7 cellular contexts compared by ENCODE assay signal in the genomic region with DNA sequence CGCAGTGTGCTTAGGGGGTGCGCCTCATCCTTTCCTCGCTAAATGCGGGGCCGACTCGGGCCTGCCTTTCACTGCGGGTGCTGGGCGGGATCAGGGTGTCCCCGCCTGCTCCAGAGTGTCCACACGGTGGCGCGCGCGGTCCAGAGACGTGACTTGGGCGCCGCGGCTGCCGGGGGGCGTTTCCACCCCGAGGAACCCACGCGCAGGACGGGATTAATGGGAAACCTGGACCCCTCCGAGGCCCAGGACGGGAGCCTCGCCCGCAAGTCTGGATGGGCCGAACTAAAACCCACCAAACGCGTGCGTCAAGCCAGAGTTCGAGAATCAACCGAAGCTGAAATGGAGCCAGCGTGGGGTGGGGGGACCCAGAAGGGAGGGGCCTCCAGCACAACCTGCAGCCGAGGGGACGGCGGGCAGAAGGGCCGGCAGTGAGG.
DNase-seq lines count a peak whose midpoint lies in the region; TF ChIP-seq lines count a peak whose summit lies in the region.

No MANE protein-coding gene starts in this region.

- H3K4me1 ChIP-seq in esophagus muscularis mucosa (peaks cover 30 to 36% (median 35%) of the 10 kb centered on the region in 4 donors), muscle layer of duodenum (ENCODE audit: control insufficient read depth in 1 of 2, insufficient read depth in 2 of 2, low read length in 2 of 2) (peaks cover 0 to 26% of the 10 kb centered on the region in 2 donors)

- H3K4me3 ChIP-seq in GM12875 (ENCODE audit: low read depth, low read length) (peak overlapping the region; percentile 59), esophagus muscularis mucosa (peak overlapping the region; percentile 61 to 78 (median 68)), muscle layer of duodenum (ENCODE audit: low read depth in 1 of 2, low read length in 2 of 2) (peak overlapping the region; percentile 70 to 75)

- intact Hi-C loops in esophagus muscularis mucosa (cut with DNase I): loop anchor here (1.0 to 2.0 kb wide), 2 partner anchors 244 to 379 kb away; a partner anchor contains a TSS

- no peaks in the 10 kb centered on the region for H3K27me3 ChIP-seq in esophagus muscularis mucosa
- no peaks in the 10 kb centered on the region for H3K27me3 ChIP-seq in muscle layer of duodenum (ENCODE audit: low read depth, low read length)

- TF ChIP-seq CTCF in GM12875 (IDR thresholded peaks at IDR 0.05; ENCODE audit: borderline replicate concordance, insufficient read depth, low read depth, low read length): peak; percentile 90
- peak; percentile 92 to 97 (median 96) for TF ChIP-seq CTCF in esophagus muscularis mucosa (IDR thresholded peaks at IDR 0.05)

- H3K36me3 ChIP-seq in esophagus muscularis mucosa: peaks cover 0 to 5% (median 2%) of the 10 kb centered on the region in 4 donors
- H3K36me3 ChIP-seq in muscle layer of duodenum (ENCODE audit: control insufficient read depth in 1 of 2, insufficient read depth in 2 of 2, low read length in 2 of 2): peaks cover 0 to 7% of the 10 kb centered on the region in 2 donors

- H3K27ac ChIP-seq in esophagus muscularis mucosa (replicated peaks in 1 of 4) (peak overlapping the region; percentile 89 to 96 (median 96)), muscle layer of duodenum (ENCODE audit: low read length) (peak overlapping the region; percentile 83)

- TF ChIP-seq POLR2A in esophagus muscularis mucosa (IDR thresholded peaks at IDR 0.05; ENCODE audit: low read depth): no peak

- no peak for TF ChIP-seq EP300 in esophagus muscularis mucosa (IDR thresholded peaks at IDR 0.05)

- 0% methylated on average over 19 of the region's 39 CpGs for whole genome bisulfite sequencing in esophagus muscularis mucosa

- H3K9me3 ChIP-seq in esophagus muscularis mucosa: no peaks in the 10 kb centered on the region
- no peaks in the 10 kb centered on the region for H3K9me3 ChIP-seq in muscle layer of duodenum (ENCODE audit: control insufficient read depth in 1 of 2, low read length in 2 of 2)

- DNase-seq in HT-29 (ENCODE audit: low spot score): peak; percentile 88
- DNase-seq in OCI-M1 (lab: John Stamatoyannopoulos, UW): peak; percentile 85
- DNase-seq in activated T-cell treated with anti-CD3 and anti-CD28 coated beads, Interleukin-2, amount 50 U/mL, for 48 hours: peak; percentile 93 to 95
- peak; percentile 96 for DNase-seq in esophagus muscularis mucosa (ENCODE audit: extremely low spot score)
- peak; percentile 73 to 79 for DNase-seq in stimulated activated CD8-positive, alpha-beta memory T cell treated with anti-CD3 and anti-CD28 coated beads, Interleukin-7, amount 100 ng/mL, for 1 hour (ENCODE audit: low read depth in 2 of 2)

Comparison
In these comparisons a context has a peak if more than half of its experiments do, and no peak if none do; other contexts are left out.
1. Peak in every context shown above with its lines: DNase-seq, H3K4me3 ChIP-seq and H3K27ac ChIP-seq.